Comparison of ENCODE assay signal across 15 cellular contexts in the genomic region with DNA sequence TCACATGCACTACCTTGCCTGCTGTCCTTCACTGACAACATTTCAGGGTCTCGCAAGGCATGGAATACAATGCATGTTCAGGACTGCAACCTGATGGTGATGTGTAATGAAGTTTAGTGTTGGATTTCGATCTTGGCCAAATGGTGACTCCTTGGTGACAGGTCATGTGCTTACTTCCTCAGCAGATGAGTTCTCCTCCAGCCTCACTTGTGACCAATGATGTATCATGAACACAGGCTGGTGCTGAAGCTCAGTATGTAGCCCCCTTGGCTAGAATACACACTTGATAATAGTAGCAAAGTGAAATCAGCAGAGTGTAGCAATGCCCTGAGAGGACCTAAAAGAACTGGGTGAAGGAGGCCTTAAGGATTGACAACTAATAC. TPM values are rescaled to one million over a fixed set of nuclear protein-coding genes. Genes with fewer than 3 reads are reported as not detected.
A peak's percentile ranks its signal among the peaks of the same experiment; 100 is the strongest.
DNase-seq lines count a peak whose midpoint lies in the region; ATAC-seq, FAIRE-seq and TF ChIP-seq lines count a peak whose summit lies in the region.
"Had no signal": no experiment of that assay in that cellular context is flagged by ENCODE, and none has a peak within 500 bp of the region (broad histone marks: within the 10 kb centered on the region; RNA-seq: fewer than 3 reads in every experiment).

No MANE protein-coding gene starts in this region.

- H3K27me3 ChIP-seq in K562 (ENCODE audit: control insufficient read depth in 2 of 2, insufficient read depth in 2 of 2, low read length in 2 of 2), result no peaks in the 10 kb centered on the region
- H3K27me3 ChIP-seq: pancreas, Peyer's patch, SJSA1, upper lobe of right lung had no signal

- CTCF ChIA-PET in K562 (lab: Yijun Ruan, JAX; ENCODE audit: low intra/inter-chr PET ratio), result interaction anchor here (0.6 to 2.4 kb wide), 4 partner anchors 9 to 687 kb away, joined by 3 to 13 read pairs (median 4); partner anchors contain the start of genes CENPL and DARS2

- H3K4me1 Mint-ChIP-seq in nephron (peaks cover 48% of the 10 kb centered on the region), osteocyte (ENCODE audit: unreplicated experiment) (peaks cover 22% of the 10 kb centered on the region), CD14-positive monocyte (peaks cover 24% of the 10 kb centered on the region)

- TF ChIP-seq POLR2A in K562 (conservative IDR thresholded peaks at IDR 0.05), result no peak

- H3K4me3 Mint-ChIP-seq in nephron (no peak overlapping the region), osteocyte (ENCODE audit: unreplicated experiment) (no peak overlapping the region), CD14-positive monocyte (no peak overlapping the region)
- H3K4me3 Mint-ChIP-seq: activated naive CD8-positive, alpha-beta T cell treated with anti-CD3 and anti-CD28 coated beads, Interleukin-2, amount 10 ng/mL, durations not matched to agents 7 days and 5 days; naive B cell; T-helper 1 cell treated with Interleukin-12 subunit alpha and Interleukin-12 subunit beta and Interleukin-4 antibody, amounts not matched to agents 30 μg/mL and 1 μg/mL, for 36 hours had no signal

- no peak overlapping the region for H3K4me2 ChIP-seq in K562 (ENCODE audit: insufficient read depth, low read length)

- peak overlapping the region; percentile 36; the same call in 1 of the 2 replicates for H2AFZ ChIP-seq in K562 (ENCODE audit: low read depth, low read length)

- no peaks in the 10 kb centered on the region for H3K9me3 ChIP-seq in K562 (replicated peaks; ENCODE audit: control insufficient read depth, insufficient read depth, low read depth, low read length)
- H3K9me3 ChIP-seq: pancreas, Peyer's patch, SJSA1, upper lobe of right lung had no signal

- no peaks in the 10 kb centered on the region for H4K20me1 ChIP-seq in K562 (replicated peaks; ENCODE audit: control insufficient read depth, insufficient read depth, low read length)

- in situ Hi-C loops in G401 (cut with HindIII; ENCODE audit: low sequenced_read_pairs) (no loop called here), K562 (cut with MboI) (loop anchor here (10.0 kb wide), 1 partner anchor 393 kb away; the partner anchor contains the start of genes CENPL and DARS2)

- H3K79me2 ChIP-seq in K562 (ENCODE audit: control insufficient read depth, insufficient read depth, low read length), result no peaks in the 10 kb centered on the region

- peaks cover 3% of the 10 kb centered on the region; the same call in 1 of the 3 replicates for H3K36me3 ChIP-seq in K562 (ENCODE audit: control insufficient read depth, insufficient read depth, low read length)
- H3K36me3 ChIP-seq: pancreas, Peyer's patch, SJSA1, upper lobe of right lung had no signal

- POLR2A ChIA-PET in K562 (lab: Yijun Ruan, JAX), result interaction anchor here (1.3 kb wide), 1 partner anchor 47 kb away, joined by 3 read pairs; no protein-coding TSS in a partner anchor

- no peak for TF ChIP-seq RAD21 in K562 (CRISPR knock-in tag; conservative IDR thresholded peaks at IDR 0.05 in 1 of 2, IDR thresholded peaks at IDR 0.05 in 1 of 2)

- no peak overlapping the region for H3K9ac ChIP-seq in K562 (ENCODE audit: insufficient read depth in 1 of 2, low read depth in 2 of 2, low read length in 2 of 2)

- peak; percentile 17 for DNase-seq in G401 (ENCODE audit: low spot score)
- DNase-seq in LHCN-M2 (ENCODE audit: low read depth), result peak; percentile 27
- DNase-seq in K562 (ENCODE audit: extremely low read depth in 1 of 4, low spot score in 3 of 4), result no peak
- no peak for DNase-seq in activated effector memory CD4-positive, alpha-beta T cell treated with Interleukin-2 at 50 U/mL for 16 hours
- DNase-seq in osteocyte (ENCODE audit: extremely low spot score, unreplicated experiment), result no peak
- no peak for DNase-seq in CD14-positive monocyte (ENCODE audit: low spot score)
- DNase-seq in mesenteric fat pad (ENCODE audit: low spot score), result no peak

- no peak for TF ChIP-seq EP300 in K562 (IDR thresholded peaks at IDR 0.05; ENCODE audit: low read length)

- BruUV-seq in K562 (replicated peaks; lab: Mats Ljungman, UMichigan), result no TSS peak

- H3K9me3 Mint-ChIP-seq in nephron (no peaks in the 10 kb centered on the region), osteocyte (ENCODE audit: unreplicated experiment) (no peaks in the 10 kb centered on the region), CD14-positive monocyte (no peaks in the 10 kb centered on the region)
- H3K9me3 Mint-ChIP-seq: activated naive CD8-positive, alpha-beta T cell treated with anti-CD3 and anti-CD28 coated beads, Interleukin-2, amount 10 ng/mL, durations not matched to agents 7 days and 5 days; naive B cell; T-helper 1 cell treated with Interleukin-12 subunit alpha and Interleukin-12 subunit beta and Interleukin-4 antibody, amounts not matched to agents 30 μg/mL and 1 μg/mL, for 36 hours had no signal

- no peak overlapping the region for H3K4me3 ChIP-seq in K562
- H3K4me3 ChIP-seq: pancreas, Peyer's patch, SJSA1, upper lobe of right lung had no signal

- no peaks in the 10 kb centered on the region for H3K36me3 Mint-ChIP-seq in nephron (ENCODE audit: low read depth)
- no peaks in the 10 kb centered on the region for H3K36me3 Mint-ChIP-seq in osteocyte (ENCODE audit: unreplicated experiment)
- no peaks in the 10 kb centered on the region for H3K36me3 Mint-ChIP-seq in CD14-positive monocyte
- H3K36me3 Mint-ChIP-seq: activated naive CD8-positive, alpha-beta T cell treated with anti-CD3 and anti-CD28 coated beads, Interleukin-2, amount 10 ng/mL, durations not matched to agents 7 days and 5 days; naive B cell had no signal

- no peaks in the 10 kb centered on the region for H3K9me1 ChIP-seq in K562 (ENCODE audit: control insufficient read depth, insufficient read depth, low read length)

- intact Hi-C loops in K562 (cut with micrococcal nuclease), result loop anchor here (1.0 to 5.0 kb wide), 8 partner anchors 47 to 643 kb away; partner anchors contain the start of gene KLHL20
- intact Hi-C loops in CD14-positive monocyte (cut with micrococcal nuclease), result loop anchor here (5.0 to 10.0 kb wide), 3 partner anchors 46 to 391 kb away; partner anchors contain the start of genes PRDX6 (in 2 of the 2), CENPL (in 1 of the 2), DARS2 (in 1 of the 2) and KLHL20 (in 1 of the 2)

- peaks cover 8 to 58% of the 10 kb centered on the region in 2 experiments for H3K4me1 ChIP-seq in K562 (replicated peaks in 1 of 2; ENCODE audit: control insufficient read depth in 2 of 2, insufficient read depth in 2 of 2, low read length in 2 of 2)

- TF ChIP-seq CTCF in K562 (IDR thresholded peaks at IDR 0.05 in 2 of 3, conservative IDR thresholded peaks at IDR 0.05 in 1 of 3; ENCODE audit: insufficient read depth in 2 of 3, low read depth in 1 of 3, low read length in 3 of 3) (no peak), nephron (IDR thresholded peaks at IDR 0.05; ENCODE audit: unreplicated experiment in 3 of 3) (no peak), osteocyte (IDR thresholded peaks at IDR 0.05) (no peak), CD14-positive monocyte (IDR thresholded peaks at IDR 0.05) (no peak)

- no peak for FAIRE-seq in K562 (lab: Jason Lieb, UNC)
- FAIRE-seq: pancreas had no signal

- H3K27ac ChIP-seq in K562 (ENCODE audit: extremely low read depth, low read depth, low read length), result no peak overlapping the region
- H3K27ac ChIP-seq: pancreas, Peyer's patch, SJSA1, upper lobe of right lung had no signal

- no peak for ATAC-seq in K562

- peak overlapping the region in 2 of 3 experiments; percentile 8 to 89 for H3K27ac Mint-ChIP-seq in nephron
- H3K27ac Mint-ChIP-seq in osteocyte (ENCODE audit: unreplicated experiment), result no peak overlapping the region
- H3K27ac Mint-ChIP-seq in CD14-positive monocyte, result no peak overlapping the region
- H3K27ac Mint-ChIP-seq: activated naive CD8-positive, alpha-beta T cell treated with anti-CD3 and anti-CD28 coated beads, Interleukin-2, amount 10 ng/mL, durations not matched to agents 7 days and 5 days; T-helper 1 cell treated with Interleukin-12 subunit alpha and Interleukin-12 subunit beta and Interleukin-4 antibody, amounts not matched to agents 30 μg/mL and 1 μg/mL, for 36 hours had no signal

- H3K27me3 Mint-ChIP-seq in nephron (ENCODE audit: low read depth) (no peaks in the 10 kb centered on the region), osteocyte (ENCODE audit: unreplicated experiment) (no peaks in the 10 kb centered on the region), CD14-positive monocyte (ENCODE audit: low read depth in 3 of 3) (peaks cover 0 to 2% (median 0%) of the 10 kb centered on the region in 3 donors)
- H3K27me3 Mint-ChIP-seq: activated naive CD8-positive, alpha-beta T cell treated with anti-CD3 and anti-CD28 coated beads, Interleukin-2, amount 10 ng/mL, durations not matched to agents 7 days and 5 days; naive B cell had no signal

- 73% methylated on average over 2 of the region's 2 CpGs for WGBS in K562 (ENCODE audit: insufficient coverage, low coverage, missing lambda C conversion rate)

TF ChIP-seq in K562, 482 proteins besides CTCF, POLR2A, EP300 and RAD21 (continues in another document):
- TF ChIP-seq ZNF232 (CRISPR knock-in tag; IDR thresholded peaks at IDR 0.05), result 0 out of 2 replicates have a peak, but pooled peaks have one; percentile 39
- TF ChIP-seq L3MBTL2 (IDR thresholded peaks at IDR 0.05), result no peak
- 0 out of 2 replicates have a peak, but pooled peaks have one; percentile 5 for TF ChIP-seq HDAC2 (IDR thresholded peaks at IDR 0.05)

RNA-seq across cellular contexts. Expression of gene PRDX6, which starts 45.5 kb away (rescaled TPM):
- 273 and 329 TPM in 2 replicates for total RNA-seq in G401 (2014; rRNA removed; shearing (Covaris generic))
- total RNA-seq in LHCN-M2 (2014; rRNA removed) (235 and 258 TPM in 2 replicates), K562 (2014; rRNA removed) (288 and 356 TPM in 2 replicates), K562 (2014; rRNA removed; fragmentation: Illumina TruSeq; extraction: Trizol) (610 and 692 TPM in 2 replicates), K562 (2015; rRNA removed; fragmentation: Illumina TruSeq; extraction: Trizol) (447 and 473 TPM in 2 replicates), K562 (2021) (540 and 565 TPM in 2 replicates), osteocyte (146 and 148 TPM in 2 replicates), mesenteric fat pad (873 TPM)
- polyA plus RNA-seq in LHCN-M2 (2012), result 359 TPM
- total RNA-seq in K562 (2011; cell fraction: chromatin; rRNA removed; ENCODE audit: low replicate concordance), result 92.6 and 207 TPM in 2 replicates
- total RNA-seq in K562 (2011; cell fraction: nucleolus; rRNA removed), result 94.7 and 99.7 TPM in 2 replicates
- total RNA-seq in K562 (2011; cell fraction: nucleoplasm; rRNA removed), result 162 and 225 TPM in 2 replicates
- polyA plus RNA-seq in K562 (2011; rRNA removed) (667 and 707 TPM in 2 replicates), K562 (2014; fragmentation: Illumina TruSeq; extraction: Trizol) (636 and 642 TPM in 2 replicates), K562 (2014; fragmentation: Nextera tagmentation; extraction: Ambion mirVana) (1,000 to 10,000 TPM in 1 of 2 experiments, 100 to 1,000 TPM in 1; 884 to 1,082 TPM), K562 (2014; rRNA removed) (277 and 291 TPM in 2 replicates), CD14-positive monocyte (100 to 1,000 TPM; 119 to 142 TPM)
- polyA plus RNA-seq in K562 (2011; cell fraction: cytosol; rRNA removed), result 284 and 513 TPM in 2 replicates
- polyA plus RNA-seq in K562 (2011; cell fraction: nucleus; rRNA removed), result 318 and 427 TPM in 2 replicates
- polyA plus RNA-seq in K562 (2012), result 371 and 470 TPM in 2 replicates
- 909 and 927 TPM in 2 replicates for polyA minus RNA-seq in K562 (2011; rRNA and poly(A)+ RNA removed)
- 447 and 551 TPM in 2 replicates for polyA minus RNA-seq in K562 (2011; cell fraction: cytosol; rRNA and poly(A)+ RNA removed)
- polyA minus RNA-seq in K562 (2011; cell fraction: nucleus; rRNA and poly(A)+ RNA removed), result 125 and 223 TPM in 2 replicates

Comparison
In these comparisons a context has a peak if more than half of its experiments do, and no peak if none do; other contexts are left out.
1. DNase-seq: peak in G401 (single experiment) and LHCN-M2 (single experiment); none in K562 (0 of 4), activated effector memory CD4-positive, alpha-beta T cell treated with Interleukin-2 at 50 U/mL for 16 hours (single experiment), osteocyte (single experiment), CD14-positive monocyte (single experiment) and mesenteric fat pad (single experiment).
2. H3K27ac Mint-ChIP-seq: peak in nephron (2 of 3); none in osteocyte (single experiment) and CD14-positive monocyte (0 of 7).